In the genomic region with DNA sequence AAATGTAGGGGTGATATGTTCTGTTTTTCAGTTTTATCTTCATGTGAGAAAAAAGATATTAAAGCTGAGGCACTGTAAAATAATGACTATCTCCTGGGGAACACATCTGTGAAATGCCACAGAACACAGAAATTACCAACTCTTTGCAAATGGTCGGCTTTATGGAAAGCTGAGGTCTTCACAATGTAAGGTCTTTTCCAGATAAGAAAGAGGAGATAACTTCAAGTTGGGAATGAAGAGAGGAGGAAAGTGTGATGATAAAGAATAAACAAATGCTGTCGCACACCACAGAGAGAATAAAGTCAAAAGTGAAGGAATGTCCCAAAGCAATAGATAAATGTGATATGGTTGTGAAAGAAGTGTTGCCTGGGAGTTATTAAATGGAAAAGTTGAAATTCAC, we compare ENCODE assay signal across 20 cellular contexts. TPM values are rescaled to one million over a fixed set of nuclear protein-coding genes. Genes with fewer than 3 reads are reported as not detected.
"Had no signal": no experiment of that assay in that cellular context is flagged by ENCODE, and none has a peak within 500 bp of the region (broad histone marks: within the 10 kb centered on the region; RNA-seq: fewer than 3 reads in every experiment).

No MANE protein-coding gene starts in this region.

- FAIRE-seq: endometrium, frontal cortex had no signal

- H3K4me1 ChIP-seq: parathyroid adenoma, transverse colon had no signal

- H3K27ac ChIP-seq: brain microvascular endothelial cell, coronary artery, parathyroid adenoma, transverse colon, vagina had no signal

- H3K36me3 Mint-ChIP-seq: activated CD8-positive, alpha-beta memory T cell treated with anti-CD3 and anti-CD28 coated beads, Interleukin-2, amount 10 ng/mL, durations not matched to agents 7 days and 5 days; immature natural killer cell; WTC11 had no signal

- ATAC-seq: activated CD8-positive, alpha-beta memory T cell treated with anti-CD3 and anti-CD28 coated beads, Interleukin-2, amount 10 ng/mL, durations not matched to agents 7 days and 5 days had no signal

- DNase-seq: activated CD4-positive, alpha-beta memory T cell treated with anti-CD3 and anti-CD28 coated beads, Interleukin-2, amount 10 ng/mL, durations not matched to agents 7 days and 5 days; activated CD8-positive, alpha-beta memory T cell treated with anti-CD3 and anti-CD28 coated beads, Interleukin-2, amount 10 ng/mL, durations not matched to agents 7 days and 5 days; aorta; brain microvascular endothelial cell; erythroblast; head of caudate nucleus; immature natural killer cell; kidney glomerular epithelial cell; stimulated activated CD4-positive, alpha-beta T cell treated with anti-CD3 and anti-CD28 coated beads, Interleukin-12 subunit alpha, Interleukin-12 subunit beta, amount 100 ng/mL, for 4 hours; stimulated activated CD4-positive, alpha-beta T cell treated with anti-CD3 and anti-CD28 coated beads, Interleukin-2, amount 100 ng/mL, for 24 hours; transverse colon had no signal

- H3K27me3 ChIP-seq: brain microvascular endothelial cell, transverse colon, vagina had no signal

- H3K4me3 ChIP-seq: coronary artery, transverse colon, vagina had no signal

- H3K36me3 ChIP-seq: brain microvascular endothelial cell, transverse colon, vagina had no signal

- H3K9me3 Mint-ChIP-seq: activated CD4-positive, alpha-beta memory T cell treated with anti-CD3 and anti-CD28 coated beads, Interleukin-2, amount 10 ng/mL, durations not matched to agents 7 days and 5 days; immature natural killer cell; nephron; stimulated activated naive CD8-positive, alpha-beta T cell treated with anti-CD3 and anti-CD28 coated beads, Interleukin-15, Interleukin-2, amounts not matched to agents 100 ng/mL and 50 ng/mL, for 24 hours; WTC11 had no signal

- H3K4me3 Mint-ChIP-seq: activated CD4-positive, alpha-beta memory T cell treated with anti-CD3 and anti-CD28 coated beads, Interleukin-2, amount 10 ng/mL, durations not matched to agents 7 days and 5 days; activated CD8-positive, alpha-beta memory T cell treated with anti-CD3 and anti-CD28 coated beads, Interleukin-2, amount 10 ng/mL, durations not matched to agents 7 days and 5 days; immature natural killer cell; nephron; stimulated activated naive CD8-positive, alpha-beta T cell treated with anti-CD3 and anti-CD28 coated beads, Interleukin-15, Interleukin-2, amounts not matched to agents 100 ng/mL and 50 ng/mL, for 24 hours; WTC11 had no signal

- H3K27ac Mint-ChIP-seq: activated CD4-positive, alpha-beta memory T cell treated with anti-CD3 and anti-CD28 coated beads, Interleukin-2, amount 10 ng/mL, durations not matched to agents 7 days and 5 days; activated CD8-positive, alpha-beta memory T cell treated with anti-CD3 and anti-CD28 coated beads, Interleukin-2, amount 10 ng/mL, durations not matched to agents 7 days and 5 days; immature natural killer cell; WTC11 had no signal

- H3K27me3 Mint-ChIP-seq: stimulated activated naive CD8-positive, alpha-beta T cell treated with anti-CD3 and anti-CD28 coated beads, Interleukin-15, Interleukin-2, amounts not matched to agents 100 ng/mL and 50 ng/mL, for 24 hours had no signal

- H3K9me3 ChIP-seq: transverse colon, vagina had no signal

RNA-seq across cellular contexts. Expression of a gene that starts 1.2 kb away (rescaled TPM):
- total RNA-seq: frontal cortex, mesenteric fat pad had no signal
